22 cellular contexts compared by ENCODE assay signal in genomic region chr3:1967525-1967924, GRCh38.
DNase-seq lines count a peak whose midpoint lies in the region; ATAC-seq and TF ChIP-seq lines count a peak whose summit lies in the region.
"Had no signal": no experiment of that assay in that cellular context is flagged by ENCODE, and none has a peak within 500 bp of the region (broad histone marks: within the 10 kb centered on the region; RNA-seq: fewer than 3 reads in every experiment).

No MANE protein-coding gene starts in this region.

- POLR2A ChIA-PET in SK-N-SH (lab: Yijun Ruan, JAX) = no interaction called here

- H3K9me3 ChIP-seq in SK-N-SH = no peaks in the 10 kb centered on the region
- H3K9me3 ChIP-seq in right atrium auricular region = no peaks in the 10 kb centered on the region
- H3K9me3 ChIP-seq: A549; BLaER1 treated with 17β-estradiol and CSF1 and Interleukin-3, amounts not matched to agents 10 nM and 100 nM had no signal

- H2AFZ ChIP-seq in SK-N-SH (ENCODE audit: low read depth) = no peak overlapping the region

- intact Hi-C loops in Right ventricle myocardium superior (cut with DNase I) = no loop called here

- TF ChIP-seq RAD21 in SK-N-SH (IDR thresholded peaks at IDR 0.05; ENCODE audit: low read length) = no peak

- no peaks in the 10 kb centered on the region for H3K9me2 ChIP-seq in SK-N-SH

- no peaks in the 10 kb centered on the region for H3K27me3 ChIP-seq in SK-N-SH (ENCODE audit: insufficient read depth)
- H3K27me3 ChIP-seq in right atrium auricular region = no peaks in the 10 kb centered on the region
- H3K27me3 ChIP-seq: BLaER1 treated with 17β-estradiol and CSF1 and Interleukin-3, amounts not matched to agents 10 nM and 100 nM had no signal

- no peak overlapping the region for H3K4me2 ChIP-seq in SK-N-SH
- H3K4me2 ChIP-seq: A549; BLaER1 treated with 17β-estradiol and CSF1 and Interleukin-3, amounts not matched to agents 10 nM and 100 nM had no signal

- DNase-seq in SK-N-SH = no peak
- peak; percentile 19 for DNase-seq in foreskin melanocyte
- DNase-seq in right atrium auricular region (ENCODE audit: low spot score) = no peak
- no peak for DNase-seq in Right ventricle myocardium superior
- DNase-seq: AML-193; CD4-positive, alpha-beta T cell; CD8-positive, alpha-beta T cell; COR-L47; DMS 273 treated with DMSO at 0.1 percent for 48 hours; DMS153; DMS53; DMS79; DND-41; EL; GDM1 had no signal

- no peak overlapping the region for H3K4me3 ChIP-seq in SK-N-SH (ENCODE audit: low read depth in 2 of 2, low read length in 1 of 2)
- H3K4me3 ChIP-seq in right atrium auricular region = no peak overlapping the region
- H3K4me3 ChIP-seq: A549; BLaER1 treated with 17β-estradiol and CSF1 and Interleukin-3, amounts not matched to agents 10 nM and 100 nM; GM12878 had no signal

- TF ChIP-seq EP300 in SK-N-SH (IDR thresholded peaks at IDR 0.05; ENCODE audit: borderline replicate concordance in 1 of 2, low read depth in 1 of 2, low read length in 1 of 2) = no peak

- no peaks in the 10 kb centered on the region for H3F3A ChIP-seq in SK-N-SH (replicated peaks; ENCODE audit: insufficient read depth)

- no peaks in the 10 kb centered on the region; a peak in 3 of 4 replicates for H3K4me1 ChIP-seq in SK-N-SH (ENCODE audit: control insufficient read depth in 1 of 2, insufficient read depth in 2 of 2, low read depth in 1 of 2, low read length in 1 of 2)
- H3K4me1 ChIP-seq in right atrium auricular region = no peaks in the 10 kb centered on the region
- H3K4me1 ChIP-seq: A549; BLaER1 treated with 17β-estradiol and CSF1 and Interleukin-3, amounts not matched to agents 10 nM and 100 nM had no signal

- H3K36me3 ChIP-seq in SK-N-SH (replicated peaks in 1 of 2; ENCODE audit: control insufficient read depth in 1 of 2, insufficient read depth in 2 of 2, low read length in 1 of 2) (no peaks in the 10 kb centered on the region), right atrium auricular region (no peaks in the 10 kb centered on the region)
- H3K36me3 ChIP-seq: BLaER1 treated with 17β-estradiol and CSF1 and Interleukin-3, amounts not matched to agents 10 nM and 100 nM had no signal

- no peaks in the 10 kb centered on the region for H3K79me2 ChIP-seq in SK-N-SH (ENCODE audit: insufficient read depth)

- H3K9ac ChIP-seq in SK-N-SH = no peak overlapping the region
- H3K9ac ChIP-seq: BLaER1 treated with 17β-estradiol and CSF1 and Interleukin-3, amounts not matched to agents 10 nM and 100 nM had no signal

- ATAC-seq in SK-N-SH treated with all-trans-retinoic acid at 6 μM for 48 hours (no peak), Right ventricle myocardium superior (ENCODE audit: poor library complexity) (no peak)
- ATAC-seq: A549; CD8-positive, alpha-beta T cell; GM12878 had no signal

- CTCF ChIA-PET in SK-N-SH (lab: Yijun Ruan, JAX) = no interaction called here

- 21% methylated on average over 2 of the region's 2 CpGs for WGBS in SK-N-SH (ENCODE audit: low lambda C conversion rate)

- H3K27ac ChIP-seq in SK-N-SH (ENCODE audit: low read depth in 2 of 2, low read length in 1 of 2) = no peak overlapping the region
- peak overlapping the region; percentile 49 for H3K27ac ChIP-seq in VCaP
- H3K27ac ChIP-seq in right atrium auricular region = no peak overlapping the region
- H3K27ac ChIP-seq: 22Rv1; A549; BLaER1 treated with 17β-estradiol and CSF1 and Interleukin-3, amounts not matched to agents 10 nM and 100 nM; C4-2B had no signal

- H4K20me1 ChIP-seq in SK-N-SH (ENCODE audit: insufficient read depth) = no peaks in the 10 kb centered on the region
- H4K20me1 ChIP-seq: BLaER1 treated with 17β-estradiol and CSF1 and Interleukin-3, amounts not matched to agents 10 nM and 100 nM had no signal

- TF ChIP-seq CTCF in SK-N-SH (IDR thresholded peaks at IDR 0.05) (no peak), VCaP (conservative IDR thresholded peaks at IDR 0.05) (no peak), right atrium auricular region (IDR thresholded peaks at IDR 0.05) (no peak)

TF ChIP-seq in SK-N-SH treated with all-trans-retinoic acid at 6 μM for 48 hours, 23 proteins besides CTCF, POLR2A, EP300 and RAD21:
- 0 out of 2 replicates have a peak, but pooled peaks have one; percentile 34 for TF ChIP-seq CSRNP3 (CRISPR knock-in tag; IDR thresholded peaks at IDR 0.05)
- peak; percentile 94 for TF ChIP-seq ISL1 (CRISPR knock-in tag; IDR thresholded peaks at IDR 0.05)
- TF ChIP-seq ESRRG (CRISPR knock-in tag; IDR thresholded peaks at IDR 0.05) = 0 out of 2 replicates have a peak, but pooled peaks have one; percentile 16
- TF ChIP-seq ZFP30 (CRISPR knock-in tag; IDR thresholded peaks at IDR 0.05) = no peak
- TF ChIP-seq CREB5 (CRISPR knock-in tag; IDR thresholded peaks at IDR 0.05; ENCODE audit: low read depth) = 0 out of 2 replicates have a peak, but pooled peaks have one; percentile 25
- TF ChIP-seq SNAI2 (CRISPR knock-in tag; IDR thresholded peaks at IDR 0.05) = no peak

TF ChIP-seq in SK-N-SH, 30 proteins besides CTCF, POLR2A, EP300 and RAD21:
- TF ChIP-seq TEAD4 (IDR thresholded peaks at IDR 0.05; ENCODE audit: borderline replicate concordance, insufficient read depth) (no peak), MAX (IDR thresholded peaks at IDR 0.05; ENCODE audit: low read depth) (no peak), CHD2 (IDR thresholded peaks at IDR 0.05; ENCODE audit: low read length, partially characterized antibody) (no peak), IRF3 (IDR thresholded peaks at IDR 0.05; ENCODE audit: low read depth, low read length) (no peak)
